In genomic region chr20:32287231-32287638, GRCh38 we compare ENCODE assay signal across 20 cellular contexts. TPM values are rescaled to one million over a fixed set of nuclear protein-coding genes. Genes with fewer than 3 reads are reported as not detected.
A peak's percentile ranks its signal among the peaks of the same experiment; 100 is the strongest.
DNase-seq lines count a peak whose midpoint lies in the region; ATAC-seq and TF ChIP-seq lines count a peak whose summit lies in the region.
"Had no signal": no experiment of that assay in that cellular context is flagged by ENCODE, and none has a peak within 500 bp of the region (broad histone marks: within the 10 kb centered on the region; RNA-seq: fewer than 3 reads in every experiment).

No MANE protein-coding gene starts in this region.

- WGBS in body of pancreas, 2 donors, result 74 to 77% methylated on average over 6 of the region's 6 CpGs
- 97% methylated on average over 6 of the region's 6 CpGs for WGBS in esophagus muscularis mucosa

- H3K27ac ChIP-seq in DOHH2 (ENCODE audit: low read depth, low read length) (peak overlapping the region; percentile 99), RWPE2 (ENCODE audit: poor library complexity, severe bottlenecking) (no peak overlapping the region), body of pancreas (peak overlapping the region in 3 of 4 donors; percentile 7 to 50 (median 20)), esophagus muscularis mucosa (replicated peaks in 1 of 4) (no peak overlapping the region)
- H3K27ac ChIP-seq: BLaER1, HL-60, parathyroid adenoma, tibial nerve had no signal

- no peaks in the 10 kb centered on the region for H3K9me3 Mint-ChIP-seq in activated T-cell treated with anti-CD3 and anti-CD28 coated beads, Interleukin-2, amount 50 U/mL, for 72 hours
- H3K9me3 Mint-ChIP-seq: nephron progenitor cell had no signal

- peak overlapping the region; percentile 79 for H3K4me2 ChIP-seq in DOHH2 (ENCODE audit: low read length)
- H3K4me2 ChIP-seq: BLaER1 had no signal

- TF ChIP-seq POLR2A in body of pancreas (IDR thresholded peaks at IDR 0.05) (no peak), esophagus muscularis mucosa (IDR thresholded peaks at IDR 0.05; ENCODE audit: low read depth) (no peak)

- H3K27me3 Mint-ChIP-seq in activated T-cell treated with anti-CD3 and anti-CD28 coated beads, Interleukin-2, amount 50 U/mL, for 72 hours (ENCODE audit: low read depth), result no peaks in the 10 kb centered on the region

- H3K36me3 Mint-ChIP-seq in activated T-cell treated with anti-CD3 and anti-CD28 coated beads, Interleukin-2, amount 50 U/mL, for 72 hours (ENCODE audit: insufficient read depth in 2 of 2), result peaks cover 4 to 10% of the 10 kb centered on the region in 2 donors

- H3K4me1 ChIP-seq in DOHH2 (ENCODE audit: control insufficient read depth, low read length) (peaks cover 75% of the 10 kb centered on the region), RWPE2 (ENCODE audit: insufficient read depth, poor library complexity, severe bottlenecking) (no peaks in the 10 kb centered on the region), body of pancreas (peaks cover 82% of the 10 kb centered on the region), esophagus muscularis mucosa (peaks cover 17 to 37% (median 34%) of the 10 kb centered on the region in 4 donors)

- no peak for DNase-seq in activated T-cell treated with anti-CD3 and anti-CD28 coated beads, Interleukin-2, amount 50 U/mL, for 72 hours
- no peak for DNase-seq in activated T-cell treated with anti-CD3 and anti-CD28 coated beads, Interleukin-2, amount 50 U/mL, for 48 hours
- peak; percentile 37 for DNase-seq in RWPE2 (ENCODE audit: low spot score)
- no peak for DNase-seq in body of pancreas
- no peak for DNase-seq in esophagus muscularis mucosa (ENCODE audit: extremely low spot score)
- DNase-seq in MG63, result no peak
- DNase-seq: ACHN, cerebellar nuclear complex, H7, NCI-H1105 treated with DMSO at 0.1 percent for 48 hours, nephron progenitor cell, right cardiac atrium, SIG-M5, stomach had no signal

- peaks cover 81% of the 10 kb centered on the region for H3K4me1 Mint-ChIP-seq in activated T-cell treated with anti-CD3 and anti-CD28 coated beads, Interleukin-2, amount 50 U/mL, for 72 hours (ENCODE audit: low read depth)
- H3K4me1 Mint-ChIP-seq: nephron progenitor cell had no signal

- peak overlapping the region; percentile 10; the same call in 1 of the 2 replicates for H3K4me3 ChIP-seq in DOHH2 (ENCODE audit: low read length)
- H3K4me3 ChIP-seq in RWPE2 (ENCODE audit: severe bottlenecking), result no peak overlapping the region
- H3K4me3 ChIP-seq in body of pancreas, result no peak overlapping the region
- no peak overlapping the region for H3K4me3 ChIP-seq in esophagus muscularis mucosa
- no peak overlapping the region for H3K4me3 ChIP-seq in MG63
- H3K4me3 ChIP-seq: BLaER1, stomach, tibial nerve had no signal

- H3K79me2 ChIP-seq in DOHH2 (ENCODE audit: control insufficient read depth, low read length), result peaks cover 79% of the 10 kb centered on the region

- H3K36me3 ChIP-seq in DOHH2 (ENCODE audit: control insufficient read depth, low read length) (peaks cover 36% of the 10 kb centered on the region), RWPE2 (ENCODE audit: low read depth) (peaks cover 16% of the 10 kb centered on the region), body of pancreas (replicated peaks in 1 of 2; ENCODE audit: insufficient read depth in 1 of 2, low read depth in 2 of 2) (no peaks in the 10 kb centered on the region), esophagus muscularis mucosa (no peaks in the 10 kb centered on the region), MG63 (no peaks in the 10 kb centered on the region; the same call in 1 of the 2 replicates)
- H3K36me3 ChIP-seq: stomach had no signal

- H3K27me3 ChIP-seq in DOHH2 (ENCODE audit: control insufficient read depth, low read length) (no peaks in the 10 kb centered on the region), RWPE2 (ENCODE audit: insufficient read depth, poor library complexity, severe bottlenecking) (no peaks in the 10 kb centered on the region), body of pancreas (no peaks in the 10 kb centered on the region), esophagus muscularis mucosa (no peaks in the 10 kb centered on the region), MG63 (no peaks in the 10 kb centered on the region)
- H3K27me3 ChIP-seq: BLaER1, stomach, tibial nerve had no signal

- H4K20me1 ChIP-seq in DOHH2 (ENCODE audit: control insufficient read depth, insufficient read depth, low read depth, low read length), result no peaks in the 10 kb centered on the region
- H4K20me1 ChIP-seq: BLaER1 had no signal

- peaks cover 28% of the 10 kb centered on the region for H3F3A ChIP-seq in DOHH2 (ENCODE audit: control insufficient read depth, insufficient read depth)

- no peak for ATAC-seq in activated T-cell treated with anti-CD3 and anti-CD28 coated beads, Interleukin-2, amount 50 U/mL, for 72 hours (replicated peaks in 1 of 2)
- no peak for ATAC-seq in RWPE2 (ENCODE audit: low read depth)
- ATAC-seq in body of pancreas, result no peak
- ATAC-seq in GM18867 (IDR thresholded peaks at IDR 0.05; ENCODE audit: unreplicated experiment), result no peak
- ATAC-seq: right cardiac atrium had no signal

- peak overlapping the region; percentile 80 for H3K27ac Mint-ChIP-seq in activated T-cell treated with anti-CD3 and anti-CD28 coated beads, Interleukin-2, amount 50 U/mL, for 72 hours
- H3K27ac Mint-ChIP-seq: nephron progenitor cell had no signal

- no peak for TF ChIP-seq CTCF in DOHH2 (IDR thresholded peaks at IDR 0.05; ENCODE audit: low read depth, low read length, poor library complexity, severe bottlenecking)
- no peak for TF ChIP-seq CTCF in RWPE2 (IDR thresholded peaks at IDR 0.05; ENCODE audit: poor library complexity, severe bottlenecking)
- no peak for TF ChIP-seq CTCF in body of pancreas (IDR thresholded peaks at IDR 0.05)
- no peak for TF ChIP-seq CTCF in esophagus muscularis mucosa (IDR thresholded peaks at IDR 0.05)

- H3K9me2 ChIP-seq in DOHH2 (replicated peaks; ENCODE audit: control insufficient read depth, low read length), result no peaks in the 10 kb centered on the region

- H3K9me3 ChIP-seq in DOHH2 (ENCODE audit: control insufficient read depth, insufficient read depth, low read length) (no peaks in the 10 kb centered on the region), RWPE2 (ENCODE audit: severe bottlenecking) (no peaks in the 10 kb centered on the region), body of pancreas (no peaks in the 10 kb centered on the region), esophagus muscularis mucosa (no peaks in the 10 kb centered on the region), MG63 (no peaks in the 10 kb centered on the region)
- H3K9me3 ChIP-seq: BLaER1, stomach, tibial nerve had no signal

- peak overlapping the region; percentile 20 to 37 for H3K4me3 Mint-ChIP-seq in activated T-cell treated with anti-CD3 and anti-CD28 coated beads, Interleukin-2, amount 50 U/mL, for 72 hours
- H3K4me3 Mint-ChIP-seq: nephron progenitor cell had no signal

- no peak for TF ChIP-seq EP300 in esophagus muscularis mucosa (IDR thresholded peaks at IDR 0.05)

- intact Hi-C loops in body of pancreas (cut with DNase I) (no loop called here), esophagus muscularis mucosa (cut with DNase I) (no loop called here)

RNA-seq across cellular contexts. Expression of gene KIF3B, which starts 9.8 kb away (rescaled TPM):
- total RNA-seq in activated T-cell treated with anti-CD3 and anti-CD28 coated beads, Interleukin-2, amount 50 U/mL, for 72 hours, result 10 to 100 TPM; 30.3 to 37.9 TPM
- 10 to 100 TPM; 23.1 to 28.3 TPM for total RNA-seq in body of pancreas
- total RNA-seq in esophagus muscularis mucosa, result 10 to 100 TPM; 20.7 to 28.3 (median 23.5) TPM
- 6.8 and 7.0 TPM in 2 replicates for total RNA-seq in MG63 (2014; rRNA removed; shearing (Covaris generic); ENCODE audit: low replicate concordance)

Comparison
In these comparisons a context has a peak if more than half of its experiments do, and no peak if none do; other contexts are left out.
1. H3K27ac ChIP-seq: peak in DOHH2 (single experiment) and body of pancreas (3 of 4); none in RWPE2 (single experiment) and esophagus muscularis mucosa (0 of 4).